18 cellular contexts compared by ENCODE assay signal in the genomic region with DNA sequence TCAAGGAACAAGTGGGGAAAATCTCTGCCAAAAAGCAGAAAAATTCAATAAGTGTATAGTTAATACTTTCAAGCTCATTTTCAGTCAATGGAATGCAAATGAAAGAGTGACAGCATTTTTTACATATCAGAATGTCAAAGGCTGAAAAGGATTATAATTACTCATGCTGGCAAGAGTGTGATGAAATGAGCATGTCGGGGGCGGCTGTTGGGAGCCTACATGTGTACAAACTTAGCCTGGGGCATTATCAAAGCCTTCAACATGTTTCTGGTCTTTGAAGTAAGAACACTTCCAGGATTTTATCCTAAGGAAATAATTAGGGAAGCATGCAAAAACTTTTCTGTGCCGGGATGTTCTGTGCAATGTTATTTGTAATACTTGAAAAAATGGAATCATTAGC.
DNase-seq lines count a peak whose midpoint lies in the region; ATAC-seq lines count a peak whose summit lies in the region.
"Had no signal": no experiment of that assay in that cellular context is flagged by ENCODE, and none has a peak within 500 bp of the region (broad histone marks: within the 10 kb centered on the region; RNA-seq: fewer than 3 reads in every experiment).

No MANE protein-coding gene starts in this region.

- ATAC-seq in GM19351 (IDR thresholded peaks at IDR 0.05; ENCODE audit: unreplicated experiment), result no peak
- ATAC-seq: activated naive CD8-positive, alpha-beta T cell treated with anti-CD3 and anti-CD28 coated beads, Interleukin-2, amount 50 U/mL, for 24 hours; HCT116; naive thymus-derived CD4-positive, alpha-beta T cell had no signal

- no peak overlapping the region for H3K27ac ChIP-seq in epithelial cell of prostate
- H3K27ac ChIP-seq: skin epidermis, testis had no signal

- peak; percentile 69 for DNase-seq in EH (ENCODE audit: low read depth)
- DNase-seq in NCI-H69 (lab: John Stamatoyannopoulos, UW), result peak; percentile 4
- peak; percentile 44 for DNase-seq in epithelial cell of prostate (ENCODE audit: low read depth, low spot score)
- DNase-seq in renal cortical epithelial cell (ENCODE audit: low read depth), result peak; percentile 74
- no peak for DNase-seq in HCEC 1CT
- DNase-seq in NCI-H1694 treated with DMSO at 0.1 percent for 48 hours (lab: John Stamatoyannopoulos, UW), result no peak
- DNase-seq: activated CD8-positive, alpha-beta memory T cell treated with anti-CD3 and anti-CD28 coated beads for 24 hours; activated naive CD8-positive, alpha-beta T cell treated with anti-CD3 and anti-CD28 coated beads, Interleukin-2, amount 50 U/mL, for 24 hours; C1 segment of cervical spinal cord; Karpas-422; naive thymus-derived CD4-positive, alpha-beta T cell; NCI-H1417; NCI-H345; T-helper 1 cell; testis had no signal

Comparison
In these comparisons a context has a peak if more than half of its experiments do, and no peak if none do; other contexts are left out.
1. DNase-seq: peak in EH (single experiment), NCI-H69 (single experiment), epithelial cell of prostate (single experiment) and renal cortical epithelial cell (single experiment); none in HCEC 1CT (single experiment) and NCI-H1694 treated with DMSO at 0.1 percent for 48 hours (single experiment).